In genomic region chr13:99442273-99442895, GRCh38 we compare ENCODE assay signal across 7 cellular contexts. TPM values are rescaled to one million over a fixed set of nuclear protein-coding genes. Genes with fewer than 3 reads are reported as not detected.
DNase-seq lines count a peak whose midpoint lies in the region; ATAC-seq and TF ChIP-seq lines count a peak whose summit lies in the region.

No MANE protein-coding gene starts in this region.

- H3K27me3 ChIP-seq in heart right ventricle (peaks cover 0 to 38% (median 26%) of the 10 kb centered on the region in 7 donors), gastrocnemius medialis (no peaks in the 10 kb centered on the region)

- WGBS in heart right ventricle, 2 donors, result 68 to 69% methylated on average over 7 of the region's 7 CpGs

- H3K4me3 ChIP-seq in heart right ventricle (no peak overlapping the region), gastrocnemius medialis (no peak overlapping the region)

- no peaks in the 10 kb centered on the region for H3K9me3 ChIP-seq in heart right ventricle
- no peaks in the 10 kb centered on the region for H3K9me3 ChIP-seq in gastrocnemius medialis

- ATAC-seq in activated naive CD4-positive, alpha-beta T cell treated with anti-CD3 and anti-CD28 coated beads, Interleukin-2, amount 50 U/mL, for 72 hours, result peak; percentile 45 to 54
- peak in 4 of 8 donors; percentile 46 to 58 (median 52) for ATAC-seq in heart right ventricle
- ATAC-seq in gastrocnemius medialis, result no peak
- no peak for ATAC-seq in HG03565 (IDR thresholded peaks at IDR 0.05; ENCODE audit: unreplicated experiment)

- intact Hi-C loops in heart right ventricle (cut with DNase I), result loop anchor here in 7 of 10 donors (5.0 to 10.0 kb wide), 7 partner anchors 55 to 172 kb away; partner anchors contain the start of genes TM9SF2 (in 2 of the 7) and CLYBL (in 1 of the 7)
- intact Hi-C loops in gastrocnemius medialis (cut with DNase I; ENCODE audit: low total_unique reads), result loop anchor here (2.0 to 10.0 kb wide), 2 partner anchors 56 to 1072 kb away; no protein-coding TSS in a partner anchor

- H3K27ac Mint-ChIP-seq in activated naive CD4-positive, alpha-beta T cell treated with anti-CD3 and anti-CD28 coated beads, Interleukin-2, amount 50 U/mL, for 72 hours, result no peak overlapping the region

- in situ Hi-C loops in gastrocnemius medialis (cut with MboI; ENCODE audit: low sequenced_read_pairs in 4 of 4), result loop anchor here in 1 of 4 donors (25.0 kb wide), 1 partner anchor 180 kb away; the partner anchor contains the start of gene GPR18

- TF ChIP-seq CTCF in heart right ventricle (IDR thresholded peaks at IDR 0.05) (peak; percentile 92 to 99 (median 96)), gastrocnemius medialis (IDR thresholded peaks at IDR 0.05 in 4 of 5, conservative IDR thresholded peaks at IDR 0.05 in 1 of 5) (peak; percentile 64 to 96 (median 86))

- H3K9me3 Mint-ChIP-seq in activated naive CD4-positive, alpha-beta T cell treated with anti-CD3 and anti-CD28 coated beads, Interleukin-2, amount 50 U/mL, for 72 hours, result no peaks in the 10 kb centered on the region

- H3K36me3 ChIP-seq in heart right ventricle (no peaks in the 10 kb centered on the region), gastrocnemius medialis (no peaks in the 10 kb centered on the region)

- POLR2A ChIA-PET in HEK293T (lab: Yijun Ruan, JAX), result interaction anchor here (1.3 kb wide), 1 partner anchor 56 kb away, joined by 3 read pairs; no protein-coding TSS in a partner anchor

- H3K4me1 ChIP-seq in heart right ventricle (peaks cover 0 to 3% (median 0%) of the 10 kb centered on the region in 9 donors), gastrocnemius medialis (no peaks in the 10 kb centered on the region)

- DNase-seq in DMS79 (lab: John Stamatoyannopoulos, UW) (peak; percentile 25), HEK293T (ENCODE audit: extremely low spot score) (peak; percentile 50), NOMO-1 treated with dmso at 0.1 percent for 144 hours (lab: John Stamatoyannopoulos, UW; ENCODE audit: unreplicated experiment) (peak; percentile 48), heart right ventricle (peak in 1 of 2 donors; percentile 38), gastrocnemius medialis (no peak)
- DNase-seq in activated naive CD4-positive, alpha-beta T cell treated with anti-CD3 and anti-CD28 coated beads, Interleukin-2, amount 50 U/mL, for 72 hours (ENCODE audit: low spot score in 2 of 2), result peak in 1 of 2 donors; percentile 67

- CTCF ChIA-PET in HEK293T (lab: Yijun Ruan, JAX), result interaction anchor here (1.0 kb wide), 1 partner anchor 61 kb away, joined by 3 read pairs; no protein-coding TSS in a partner anchor

- no peaks in the 10 kb centered on the region for H3K36me3 Mint-ChIP-seq in activated naive CD4-positive, alpha-beta T cell treated with anti-CD3 and anti-CD28 coated beads, Interleukin-2, amount 50 U/mL, for 72 hours

- no peak for TF ChIP-seq POLR2A in gastrocnemius medialis (IDR thresholded peaks at IDR 0.05)

- H3K27ac ChIP-seq in heart right ventricle (no peak overlapping the region), gastrocnemius medialis (no peak overlapping the region)

TF ChIP-seq in HEK293T, 16 proteins besides CTCF, POLR2A, EP300 and RAD21:
- TF ChIP-seq ZNF384 (IDR thresholded peaks at IDR 0.05), result no peak
- no peak for TF ChIP-seq LEF1 (IDR thresholded peaks at IDR 0.05; ENCODE audit: borderline replicate concordance)
- TF ChIP-seq ARNT (IDR thresholded peaks at IDR 0.05), result no peak
- no peak for TF ChIP-seq L3MBTL2 (conservative IDR thresholded peaks at IDR 0.05)

RNA-seq across cellular contexts. Expression of gene TM9SF2, which starts 58.9 kb away (rescaled TPM):
- total RNA-seq in activated naive CD4-positive, alpha-beta T cell treated with anti-CD3 and anti-CD28 coated beads, Interleukin-2, amount 50 U/mL, for 72 hours, result 10 to 100 TPM; 44.0 to 49.0 TPM
- total RNA-seq in heart right ventricle, result 10 to 100 TPM; 51.7 to 78.8 (median 62.8) TPM
- 10 to 100 TPM; 27.9 to 53.0 TPM for polyA plus RNA-seq in heart right ventricle
- 10 to 100 TPM; 47.3 to 69.9 (median 55.7) TPM for total RNA-seq in gastrocnemius medialis

Comparison
In these comparisons a context has a peak if more than half of its experiments do, and no peak if none do; other contexts are left out.
1. DNase-seq: peak in DMS79 (single experiment), HEK293T (single experiment) and NOMO-1 treated with dmso at 0.1 percent for 144 hours (single experiment); none in gastrocnemius medialis (0 of 2).
2. ATAC-seq: peak in activated naive CD4-positive, alpha-beta T cell treated with anti-CD3 and anti-CD28 coated beads, Interleukin-2, amount 50 U/mL, for 72 hours (2 of 2); none in gastrocnemius medialis (0 of 2) and HG03565 (single experiment).